9 cellular contexts compared by ENCODE assay signal in the genomic region with DNA sequence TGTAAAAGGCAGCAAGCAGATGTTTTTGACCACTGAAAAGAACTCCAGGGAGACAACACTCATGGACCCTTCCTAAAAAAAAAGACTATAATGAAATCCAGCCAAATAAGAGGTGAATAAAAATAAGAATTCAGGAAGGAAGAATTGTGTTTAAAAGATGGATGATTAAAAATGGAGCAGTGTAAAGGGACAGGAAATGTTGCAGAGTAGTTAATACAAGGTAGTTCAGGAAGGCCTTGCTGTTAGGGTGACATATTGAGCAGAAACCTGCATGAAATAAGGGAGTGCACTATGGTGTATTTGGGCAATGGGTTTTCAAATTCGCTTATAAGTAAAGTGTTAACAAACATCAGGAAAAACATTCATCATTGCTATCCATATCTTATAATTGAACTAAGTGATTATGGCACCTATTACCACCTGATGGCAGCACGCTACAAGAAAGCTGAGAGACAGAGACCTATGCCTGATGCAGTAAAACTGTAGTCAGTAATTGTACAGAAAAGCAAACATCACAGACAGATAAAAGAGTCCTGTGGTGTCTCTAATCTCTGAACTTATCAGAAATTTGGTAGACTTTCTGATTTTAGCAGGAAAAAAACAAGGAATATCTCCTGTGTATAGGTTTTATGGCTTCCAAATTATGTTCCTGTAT. TPM values are rescaled to one million over a fixed set of nuclear protein-coding genes. Genes with fewer than 3 reads are reported as not detected.
A peak's percentile ranks its signal among the peaks of the same experiment; 100 is the strongest.
DNase-seq lines count a peak whose midpoint lies in the region; ATAC-seq and TF ChIP-seq lines count a peak whose summit lies in the region.
"Had no signal": no experiment of that assay in that cellular context is flagged by ENCODE, and none has a peak within 500 bp of the region (broad histone marks: within the 10 kb centered on the region; RNA-seq: fewer than 3 reads in every experiment).

No MANE protein-coding gene starts in this region.

- 12 to 16% (median 12%) methylated on average over 2 of the region's 2 CpGs for WGBS in spleen, 5 donors

- peak; percentile 63 for ATAC-seq in HG03139 (IDR thresholded peaks at IDR 0.05; ENCODE audit: unreplicated experiment)
- ATAC-seq in activated B cell treated with CpG ODN at 0.5 μM for 24 hours (ENCODE audit: low read depth) = peak; percentile 64

- CTCF ChIA-PET in activated B cell treated with CpG ODN at 0.5 μM for 24 hours (lab: Charles Lee) = no interaction called here

- H3K27ac Mint-ChIP-seq in activated B cell treated with CpG ODN at 0.5 μM for 24 hours = no peak overlapping the region

- TF ChIP-seq CTCF in AG09319 (IDR thresholded peaks at IDR 0.05; ENCODE audit: low read depth, low read length) (peak; percentile 16), GM12875 (IDR thresholded peaks at IDR 0.05; ENCODE audit: borderline replicate concordance, insufficient read depth, low read depth, low read length) (peak; percentile 46; the same call in 1 of the 2 replicates), activated B cell treated with CpG ODN at 0.5 μM for 24 hours (IDR thresholded peaks at IDR 0.05) (no peak), spleen (IDR thresholded peaks at IDR 0.05 in 8 of 11, conservative IDR thresholded peaks at IDR 0.05 in 3 of 11) (peak in 7 of 11 experiments; percentile 9 to 36 (median 17))

- H3K36me3 ChIP-seq in spleen = no peaks in the 10 kb centered on the region

- POLR2A ChIA-PET in activated B cell treated with CpG ODN at 0.5 μM for 24 hours (lab: Charles Lee) = no interaction called here

- no peaks in the 10 kb centered on the region for H3K4me1 Mint-ChIP-seq in activated B cell treated with CpG ODN at 0.5 μM for 24 hours

- no peaks in the 10 kb centered on the region for H3K9me3 ChIP-seq in spleen

- intact Hi-C loops in activated B cell treated with CpG ODN at 0.5 μM for 24 hours (cut with micrococcal nuclease) (loop anchor here (2.0 to 10.0 kb wide), 2 partner anchors 742 to 1164 kb away; a partner anchor contains a TSS), spleen (cut with DNase I; ENCODE audit: low total_unique reads) (no loop called here)

- H3K36me3 Mint-ChIP-seq in activated B cell treated with CpG ODN at 0.5 μM for 24 hours (ENCODE audit: low read depth) = no peaks in the 10 kb centered on the region

- no peak overlapping the region for H3K4me3 Mint-ChIP-seq in activated B cell treated with CpG ODN at 0.5 μM for 24 hours

- no peak for TF ChIP-seq POLR2A in spleen (IDR thresholded peaks at IDR 0.05)

- H3K4me3 ChIP-seq in GM12875 (ENCODE audit: low read depth, low read length) = no peak overlapping the region
- H3K4me3 ChIP-seq in spleen = no peak overlapping the region

- peaks cover 3% of the 10 kb centered on the region for H3K27me3 Mint-ChIP-seq in activated B cell treated with CpG ODN at 0.5 μM for 24 hours

- peaks cover 0 to under 1% (median under 1%) of the 10 kb centered on the region in 6 donors for H3K4me1 ChIP-seq in spleen

- DNase-seq in AG09319 (ENCODE audit: extremely low read depth, low read depth) (no peak), NCI-H2196 (lab: John Stamatoyannopoulos, UW; ENCODE audit: unreplicated experiment) (peak; percentile 74), activated B cell treated with CpG ODN at 0.5 μM for 24 hours (no peak), globus pallidus (ENCODE audit: low spot score) (peak; percentile 29), spleen (no peak), ecto neural progenitor cell (ENCODE audit: low spot score) (no peak)

- H3K9me3 Mint-ChIP-seq in activated B cell treated with CpG ODN at 0.5 μM for 24 hours = no peaks in the 10 kb centered on the region

- H3K27me3 ChIP-seq in spleen (replicated peaks in 1 of 7) = peaks cover 0 to 40% (median 0%) of the 10 kb centered on the region in 7 donors

- no peak overlapping the region for H3K27ac ChIP-seq in spleen

RNA-seq across cellular contexts. Expression of a gene that starts 5.8 kb away (rescaled TPM):
- 19.6 and 19.9 TPM in 2 replicates for total RNA-seq in activated B cell treated with CpG ODN at 0.5 μM for 24 hours
- 10 to 100 TPM; 16.8 to 19.2 (median 17.4) TPM for total RNA-seq in spleen
- 10 to 100 TPM in 1 of 3 donors, 1 to 10 TPM in 2; 8.1 to 10.2 (median 8.3) TPM for polyA plus RNA-seq in spleen

RNA-seq across cellular contexts. Expression of a gene that starts 6.6 kb away (rescaled TPM):
- total RNA-seq in activated B cell treated with CpG ODN at 0.5 μM for 24 hours (69.2 and 82.3 TPM in 2 replicates), spleen (10 to 100 TPM; 56.7 to 95.0 (median 73.0) TPM)
- 10 to 100 TPM; 13.7 to 21.0 (median 17.4) TPM for polyA plus RNA-seq in spleen

RNA-seq across cellular contexts. Expression of a gene that starts 48.3 kb away (rescaled TPM):
- total RNA-seq in activated B cell treated with CpG ODN at 0.5 μM for 24 hours = not detected in 2 replicates
- total RNA-seq in spleen = not detected
- polyA plus RNA-seq in spleen = not detected
- total RNA-seq: glomerular endothelial cell had no signal

Comparison
In these comparisons a context has a peak if more than half of its experiments do, and no peak if none do; other contexts are left out.
1. DNase-seq: peak in NCI-H2196 (single experiment) and globus pallidus (single experiment); none in AG09319 (single experiment), activated B cell treated with CpG ODN at 0.5 μM for 24 hours (single experiment), spleen (single experiment) and ecto neural progenitor cell (single experiment).